Comparison of ENCODE assay signal across 13 cellular contexts in the genomic region with DNA sequence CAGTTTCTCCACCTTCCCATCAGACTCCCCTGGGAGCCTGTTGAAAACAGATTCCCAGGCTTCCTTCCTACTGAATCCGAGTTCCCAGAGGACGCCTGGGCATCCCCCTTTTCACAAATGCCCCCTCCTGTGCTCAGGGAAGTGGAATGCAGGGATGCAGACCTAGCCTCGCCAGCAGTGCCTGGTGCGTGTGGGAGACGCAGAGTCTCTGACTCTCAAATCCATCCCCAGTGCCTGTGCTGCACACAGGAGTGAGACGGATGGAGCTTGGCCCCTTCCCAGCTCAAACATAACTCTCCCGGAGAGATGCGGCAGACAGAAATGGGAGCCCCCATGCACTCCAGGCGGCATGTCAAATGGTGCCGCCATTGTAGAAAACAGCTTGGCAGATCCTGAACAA.
DNase-seq lines count a peak whose midpoint lies in the region; ATAC-seq and TF ChIP-seq lines count a peak whose summit lies in the region.
"Had no signal": no experiment of that assay in that cellular context is flagged by ENCODE, and none has a peak within 500 bp of the region (broad histone marks: within the 10 kb centered on the region; RNA-seq: fewer than 3 reads in every experiment).

No MANE protein-coding gene starts in this region.

- H3K9ac ChIP-seq in BLaER1: no peak overlapping the region
- H3K9ac ChIP-seq in neural progenitor cell: no peak overlapping the region

- no peaks in the 10 kb centered on the region for H3K9me3 Mint-ChIP-seq in neural progenitor cell
- H3K9me3 Mint-ChIP-seq: CD4-positive, CD25-positive, alpha-beta regulatory T cell had no signal

- H3K79me2 ChIP-seq in neural progenitor cell (ENCODE audit: low read depth): no peaks in the 10 kb centered on the region

- peaks cover 6% of the 10 kb centered on the region; the same call in 1 of the 2 replicates for H3K9me3 ChIP-seq in BLaER1
- no peaks in the 10 kb centered on the region for H3K9me3 ChIP-seq in neural progenitor cell (ENCODE audit: low read depth)

- H3K4me1 ChIP-seq in BLaER1 (peaks cover 54% of the 10 kb centered on the region), neural progenitor cell (peaks cover 9% of the 10 kb centered on the region)

- H3K36me3 Mint-ChIP-seq in neural progenitor cell: no peaks in the 10 kb centered on the region
- H3K36me3 Mint-ChIP-seq: CD4-positive, CD25-positive, alpha-beta regulatory T cell had no signal

- H3K4me2 ChIP-seq in BLaER1 (peak overlapping the region; percentile 36), neural progenitor cell (no peak overlapping the region)

- H3K4me3 Mint-ChIP-seq in neural progenitor cell: no peak overlapping the region
- H3K4me3 Mint-ChIP-seq: CD4-positive, CD25-positive, alpha-beta regulatory T cell had no signal

- no peaks in the 10 kb centered on the region for H3F3A ChIP-seq in neural progenitor cell (ENCODE audit: low read depth)

- no peaks in the 10 kb centered on the region for H3K27me3 ChIP-seq in BLaER1
- H3K27me3 ChIP-seq in neural progenitor cell: no peaks in the 10 kb centered on the region

- H3K27ac ChIP-seq in BLaER1: no peak overlapping the region
- no peak overlapping the region for H3K27ac ChIP-seq in neural progenitor cell
- H3K27ac ChIP-seq: 22Rv1 had no signal

- H3K27me3 Mint-ChIP-seq in neural progenitor cell (ENCODE audit: insufficient read depth, low read depth): peaks cover 7% of the 10 kb centered on the region

- H3K27ac Mint-ChIP-seq in neural progenitor cell: no peak overlapping the region
- H3K27ac Mint-ChIP-seq: CD4-positive, CD25-positive, alpha-beta regulatory T cell had no signal

- H3K4me3 ChIP-seq in BLaER1 (no peak overlapping the region), neural progenitor cell (no peak overlapping the region)
- H3K4me3 ChIP-seq: GM12878 had no signal

- peak overlapping the region; percentile 50 for H2AFZ ChIP-seq in neural progenitor cell (replicated peaks)

- DNase-seq in NCI-H1092 treated with DMSO at 0.1 percent for 48 hours (lab: John Stamatoyannopoulos, UW) (peak; percentile 25), NCI-H1092 (lab: John Stamatoyannopoulos, UW) (no peak), NCI-H69 (lab: John Stamatoyannopoulos, UW) (peak; percentile 10), neural progenitor cell (ENCODE audit: low spot score) (peak; percentile 31), omental fat pad (ENCODE audit: low spot score) (no peak)
- DNase-seq: Calu3; CD4-positive, CD25-positive, alpha-beta regulatory T cell; DMS 273 treated with DMSO at 0.1 percent for 48 hours had no signal

- H3K36me3 ChIP-seq in BLaER1: no peaks in the 10 kb centered on the region
- no peaks in the 10 kb centered on the region for H3K36me3 ChIP-seq in neural progenitor cell

- H4K20me1 ChIP-seq in BLaER1 (0 out of 2 replicates have a peak, but pooled peaks cover 10% of the 10 kb centered on the region), neural progenitor cell (ENCODE audit: low read depth) (no peaks in the 10 kb centered on the region)

- TF ChIP-seq CTCF in neural progenitor cell (IDR thresholded peaks at IDR 0.05) (no peak), omental fat pad (IDR thresholded peaks at IDR 0.05) (no peak)

- H3K4me1 Mint-ChIP-seq in neural progenitor cell: peaks cover 14% of the 10 kb centered on the region
- H3K4me1 Mint-ChIP-seq: CD4-positive, CD25-positive, alpha-beta regulatory T cell had no signal

- ATAC-seq in GM21737 (IDR thresholded peaks at IDR 0.05; ENCODE audit: unreplicated experiment) (no peak), HG02798 (IDR thresholded peaks at IDR 0.05; ENCODE audit: poor library complexity, unreplicated experiment) (no peak), omental fat pad (ENCODE audit: low FRiP score) (no peak)
- ATAC-seq: GM12878 had no signal

Comparison
In these comparisons a context has a peak if more than half of its experiments do, and no peak if none do; other contexts are left out.
1. DNase-seq: peak in NCI-H1092 treated with DMSO at 0.1 percent for 48 hours (single experiment), NCI-H69 (single experiment) and neural progenitor cell (single experiment); none in NCI-H1092 (single experiment) and omental fat pad (single experiment).